10 cellular contexts compared by ENCODE assay signal in the genomic region with DNA sequence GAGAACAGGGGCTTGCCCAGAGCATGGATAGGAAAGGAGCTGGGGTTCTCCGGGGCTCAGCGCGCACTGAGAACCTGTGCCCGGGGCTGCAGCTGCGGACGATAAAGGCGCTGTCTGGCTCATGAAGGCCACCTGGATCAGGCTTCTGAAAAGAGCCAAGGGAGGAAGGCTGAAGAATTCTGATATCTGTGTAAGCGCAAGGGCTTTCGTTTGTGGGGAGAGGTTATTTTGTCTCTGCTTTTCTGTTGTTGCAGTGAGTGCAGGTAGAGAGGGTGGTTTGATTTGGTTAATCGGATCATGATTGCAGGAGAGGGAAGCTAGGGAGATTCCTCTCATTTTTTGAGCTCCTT.
DNase-seq lines count a peak whose midpoint lies in the region; ATAC-seq, FAIRE-seq and TF ChIP-seq lines count a peak whose summit lies in the region.
"Had no signal": no experiment of that assay in that cellular context is flagged by ENCODE, and none has a peak within 500 bp of the region (broad histone marks: within the 10 kb centered on the region; RNA-seq: fewer than 3 reads in every experiment).

No MANE protein-coding gene starts in this region.

- H2AFZ ChIP-seq in SK-N-SH (ENCODE audit: low read depth) = no peak overlapping the region

- TF ChIP-seq RAD21 in SK-N-SH (IDR thresholded peaks at IDR 0.05; ENCODE audit: low read length) = no peak

- H3F3A ChIP-seq in SK-N-SH (replicated peaks; ENCODE audit: insufficient read depth) = no peaks in the 10 kb centered on the region

- no peaks in the 10 kb centered on the region for H3K36me3 Mint-ChIP-seq in activated T-cell treated with anti-CD3 and anti-CD28 coated beads, Interleukin-2, amount 50 U/mL, for 24 hours (ENCODE audit: low read depth)
- H3K36me3 Mint-ChIP-seq in CD8-positive, alpha-beta T cell = no peaks in the 10 kb centered on the region

- H3K9me3 ChIP-seq in SK-N-SH (no peaks in the 10 kb centered on the region), iPS-18c (ENCODE audit: control insufficient read depth, insufficient read depth, low read length) (no peaks in the 10 kb centered on the region), thymus (ENCODE audit: control insufficient read depth) (no peaks in the 10 kb centered on the region)
- H3K9me3 ChIP-seq in CD8-positive, alpha-beta T cell (ENCODE audit: low read length) = no peaks in the 10 kb centered on the region

- no peaks in the 10 kb centered on the region for H3K79me2 ChIP-seq in SK-N-SH (ENCODE audit: insufficient read depth)

- no peaks in the 10 kb centered on the region for H4K20me1 ChIP-seq in SK-N-SH (ENCODE audit: insufficient read depth)

- POLR2A ChIA-PET in SK-N-SH (lab: Yijun Ruan, JAX) = no interaction called here
- POLR2A ChIA-PET in CD8-positive, alpha-beta T cell (lab: Charles Lee) = no interaction called here

- no peak overlapping the region for H3K9ac ChIP-seq in SK-N-SH

- H3K27me3 ChIP-seq in SK-N-SH (ENCODE audit: insufficient read depth) (peaks cover 4% of the 10 kb centered on the region; the same call in 1 of the 2 replicates), thymus (ENCODE audit: control insufficient read depth, insufficient read depth) (no peaks in the 10 kb centered on the region)
- no peaks in the 10 kb centered on the region for H3K27me3 ChIP-seq in CD8-positive, alpha-beta T cell (ENCODE audit: insufficient read depth, low read length)

- peak; percentile 29 for DNase-seq in activated T-cell treated with anti-CD3 and anti-CD28 coated beads, Interleukin-2, amount 50 U/mL, for 24 hours
- no peak for DNase-seq in activated T-cell treated with anti-CD3 and anti-CD28 coated beads, Interleukin-2, amount 50 U/mL, for 48 hours
- DNase-seq in SK-N-SH (peak; percentile 47), urothelium cell line (ENCODE audit: low spot score) (no peak)
- no peak for DNase-seq in CD8-positive, alpha-beta T cell
- DNase-seq: kidney glomerular epithelial cell, NCI-H446 treated with DMSO at 0.1 percent for 48 hours had no signal

- H3K27me3 Mint-ChIP-seq in activated T-cell treated with anti-CD3 and anti-CD28 coated beads, Interleukin-2, amount 50 U/mL, for 24 hours = peaks cover 15% of the 10 kb centered on the region
- peaks cover 11% of the 10 kb centered on the region for H3K27me3 Mint-ChIP-seq in CD8-positive, alpha-beta T cell (ENCODE audit: low read depth)

- H3K4me3 Mint-ChIP-seq in activated T-cell treated with anti-CD3 and anti-CD28 coated beads, Interleukin-2, amount 50 U/mL, for 24 hours = peak overlapping the region; percentile 23
- no peak overlapping the region for H3K4me3 Mint-ChIP-seq in CD8-positive, alpha-beta T cell

- WGBS in SK-N-SH (ENCODE audit: low lambda C conversion rate) = 20% methylated on average over 10 of the region's 10 CpGs
- 31% methylated on average over 10 of the region's 10 CpGs for WGBS in thymus

- H3K27ac Mint-ChIP-seq in activated T-cell treated with anti-CD3 and anti-CD28 coated beads, Interleukin-2, amount 50 U/mL, for 24 hours = no peak overlapping the region
- H3K27ac Mint-ChIP-seq in CD8-positive, alpha-beta T cell = no peak overlapping the region

- TF ChIP-seq EP300 in SK-N-SH (IDR thresholded peaks at IDR 0.05; ENCODE audit: borderline replicate concordance in 1 of 2, low read depth in 1 of 2, low read length in 1 of 2) = no peak

- H3K4me3 ChIP-seq in SK-N-SH (ENCODE audit: low read depth in 2 of 2, low read length in 1 of 2) (peak overlapping the region; percentile 43; a peak in 3 of 4 replicates), iPS-18c (ENCODE audit: insufficient read depth, low read depth, low read length) (peak overlapping the region; percentile 64), thymus (ENCODE audit: low read length) (peak overlapping the region; percentile 52)
- H3K4me3 ChIP-seq in CD8-positive, alpha-beta T cell (ENCODE audit: low read depth, low read length) = no peak overlapping the region

- intact Hi-C loops in CD8-positive, alpha-beta T cell (cut with DNase I, micrococcal nuclease) = no loop called here

- no peaks in the 10 kb centered on the region for H3K9me2 ChIP-seq in SK-N-SH

- H3K4me1 ChIP-seq in SK-N-SH (ENCODE audit: control insufficient read depth in 1 of 2, insufficient read depth in 2 of 2, low read depth in 1 of 2, low read length in 1 of 2) (no peaks in the 10 kb centered on the region; a peak in 1 of 4 replicates), thymus (ENCODE audit: control insufficient read depth, insufficient read depth, low read length) (no peaks in the 10 kb centered on the region)
- H3K4me1 ChIP-seq in CD8-positive, alpha-beta T cell (ENCODE audit: insufficient read depth, low read length) = no peaks in the 10 kb centered on the region

- H3K36me3 ChIP-seq in SK-N-SH (replicated peaks in 1 of 2; ENCODE audit: control insufficient read depth in 1 of 2, insufficient read depth in 2 of 2, low read length in 1 of 2) = no peaks in the 10 kb centered on the region
- no peaks in the 10 kb centered on the region for H3K36me3 ChIP-seq in thymus (ENCODE audit: control insufficient read depth, insufficient read depth)
- no peaks in the 10 kb centered on the region for H3K36me3 ChIP-seq in CD8-positive, alpha-beta T cell (ENCODE audit: insufficient read depth, low read length)

- no peak for FAIRE-seq in urothelium cell line (lab: Jason Lieb, UNC)

- H3K4me1 Mint-ChIP-seq in activated T-cell treated with anti-CD3 and anti-CD28 coated beads, Interleukin-2, amount 50 U/mL, for 24 hours (ENCODE audit: low read depth) = peaks cover 9% of the 10 kb centered on the region
- peaks cover 9% of the 10 kb centered on the region for H3K4me1 Mint-ChIP-seq in CD8-positive, alpha-beta T cell (ENCODE audit: low read depth)

- TF ChIP-seq CTCF in SK-N-SH (IDR thresholded peaks at IDR 0.05) = no peak
- TF ChIP-seq CTCF in CD8-positive, alpha-beta T cell (IDR thresholded peaks at IDR 0.05) = no peak

- CTCF ChIA-PET in SK-N-SH (lab: Yijun Ruan, JAX) = interaction anchor here (1.6 kb wide), 1 partner anchor 14 kb away, joined by 5 read pairs; no protein-coding TSS in a partner anchor
- CTCF ChIA-PET in CD8-positive, alpha-beta T cell (lab: Charles Lee) = no interaction called here

- H3K27ac ChIP-seq in SK-N-SH (ENCODE audit: low read depth in 2 of 2, low read length in 1 of 2) (no peak overlapping the region), thymus (ENCODE audit: low read depth) (peak overlapping the region; percentile 31)
- no peak overlapping the region for H3K27ac ChIP-seq in CD8-positive, alpha-beta T cell (ENCODE audit: low read depth, low read length)

- no peaks in the 10 kb centered on the region for H3K9me3 Mint-ChIP-seq in activated T-cell treated with anti-CD3 and anti-CD28 coated beads, Interleukin-2, amount 50 U/mL, for 24 hours
- H3K9me3 Mint-ChIP-seq in CD8-positive, alpha-beta T cell = no peaks in the 10 kb centered on the region

- no peak for ATAC-seq in CD8-positive, alpha-beta T cell
- ATAC-seq in GM18498 (IDR thresholded peaks at IDR 0.05; ENCODE audit: unreplicated experiment) = no peak

- H3K4me2 ChIP-seq in SK-N-SH = peak overlapping the region; percentile 62

TF ChIP-seq in SK-N-SH, 30 proteins besides CTCF, POLR2A, EP300 and RAD21:
- TF ChIP-seq NFIC (IDR thresholded peaks at IDR 0.05; ENCODE audit: borderline replicate concordance) (no peak), JUND (IDR thresholded peaks at IDR 0.05) (no peak), MXI1 (IDR thresholded peaks at IDR 0.05; ENCODE audit: low read depth, low read length) (0 out of 2 replicates have a peak, but pooled peaks have one; percentile 8)

Comparison
In these comparisons a context has a peak if more than half of its experiments do, and no peak if none do; other contexts are left out.
1. DNase-seq: peak in activated T-cell treated with anti-CD3 and anti-CD28 coated beads, Interleukin-2, amount 50 U/mL, for 24 hours (single experiment) and SK-N-SH (single experiment); none in activated T-cell treated with anti-CD3 and anti-CD28 coated beads, Interleukin-2, amount 50 U/mL, for 48 hours (0 of 2), CD8-positive, alpha-beta T cell (0 of 7) and urothelium cell line (single experiment).